ENCODE assay signal across 9 cellular contexts in the genomic region with DNA sequence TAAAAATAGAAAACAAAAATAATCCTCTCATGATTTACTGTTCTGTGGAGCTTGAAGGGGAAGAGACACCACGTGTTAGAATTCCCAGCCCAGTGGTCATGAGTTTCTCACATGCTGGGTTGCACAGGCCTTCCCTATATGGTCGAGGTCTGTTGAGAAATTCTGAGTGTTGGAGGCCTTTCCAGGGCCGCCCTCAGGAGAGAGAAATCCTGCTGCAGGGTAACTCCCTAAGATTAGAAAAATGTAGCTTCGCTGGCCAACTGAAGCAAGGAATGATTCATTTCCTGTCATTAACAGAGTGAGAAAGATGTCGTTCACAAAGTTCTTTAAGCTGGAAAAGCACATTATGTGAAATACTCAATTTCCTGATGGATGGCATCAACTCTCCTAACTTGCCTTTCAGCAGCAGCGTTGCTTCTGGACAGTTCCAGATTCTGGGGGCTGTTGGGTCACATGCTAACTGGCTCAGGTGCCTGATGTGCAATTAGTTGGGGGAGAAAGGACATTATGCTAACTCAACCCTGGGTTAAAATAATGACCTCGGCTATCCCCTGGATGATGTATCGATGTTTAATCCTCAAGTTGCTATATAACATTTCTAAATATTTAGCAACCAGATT.
DNase-seq lines count a peak whose midpoint lies in the region; ATAC-seq and TF ChIP-seq lines count a peak whose summit lies in the region.
"Had no signal": no experiment of that assay in that cellular context is flagged by ENCODE, and none has a peak within 500 bp of the region (broad histone marks: within the 10 kb centered on the region; RNA-seq: fewer than 3 reads in every experiment).

No MANE protein-coding gene starts in this region.

- peaks cover 0 to 21% of the 10 kb centered on the region in 2 donors for H3K4me1 ChIP-seq in right atrium auricular region

- H3K27ac ChIP-seq in right atrium auricular region = peak overlapping the region; percentile 73 to 81

- H3K27me3 ChIP-seq in right atrium auricular region = no peaks in the 10 kb centered on the region

- no peak overlapping the region for H3K4me3 ChIP-seq in right atrium auricular region

- TF ChIP-seq CTCF in right atrium auricular region (IDR thresholded peaks at IDR 0.05) = no peak

- no peaks in the 10 kb centered on the region for H3K9me3 ChIP-seq in right atrium auricular region

- H3K36me3 Mint-ChIP-seq in stimulated activated effector memory CD8-positive, alpha-beta T cell treated with anti-CD3 and anti-CD28 coated beads, Interleukin-12 subunit alpha, Interleukin-12 subunit beta, amount 100 ng/mL, for 72 hours = no peaks in the 10 kb centered on the region
- H3K36me3 Mint-ChIP-seq in stimulated activated memory B cell treated with anti-CD40 and anti-IgM and Interleukin-4, amounts not matched to agents 10 μg/mL and 1 μg/mL and 100 μg/mL, for 72 hours = no peaks in the 10 kb centered on the region
- H3K36me3 Mint-ChIP-seq: activated CD4-positive, alpha-beta memory T cell treated with anti-CD3 and anti-CD28 coated beads for 36 hours had no signal

- ATAC-seq in stimulated activated effector memory CD8-positive, alpha-beta T cell treated with anti-CD3 and anti-CD28 coated beads, Interleukin-12 subunit alpha, Interleukin-12 subunit beta, amount 100 ng/mL, for 72 hours = peak; percentile 32
- no peak for ATAC-seq in GM21367 (IDR thresholded peaks at IDR 0.05; ENCODE audit: unreplicated experiment)
- ATAC-seq in stimulated activated memory B cell treated with anti-CD40 and anti-IgM and Interleukin-4, amounts not matched to agents 10 μg/mL and 1 μg/mL and 100 μg/mL, for 72 hours = no peak

- DNase-seq in H4 (ENCODE audit: low spot score) (peak; percentile 70), UCSD-AML1 (lab: John Stamatoyannopoulos, UW; ENCODE audit: unreplicated experiment) (peak; percentile 30), right atrium auricular region (ENCODE audit: low spot score) (peak; percentile 95), COR-L47 (lab: John Stamatoyannopoulos, UW) (no peak)
- DNase-seq in stimulated activated effector memory CD8-positive, alpha-beta T cell treated with anti-CD3 and anti-CD28 coated beads, Interleukin-12 subunit alpha, Interleukin-12 subunit beta, amount 100 ng/mL, for 72 hours (ENCODE audit: low spot score in 2 of 2) = no peak
- no peak for DNase-seq in activated effector memory CD4-positive, alpha-beta T cell treated with Interleukin-2 at 50 U/mL for 16 hours
- DNase-seq: activated CD4-positive, alpha-beta memory T cell treated with anti-CD3 and anti-CD28 coated beads for 36 hours had no signal

- H3K36me3 ChIP-seq in right atrium auricular region = no peaks in the 10 kb centered on the region

- H3K27ac Mint-ChIP-seq in stimulated activated effector memory CD8-positive, alpha-beta T cell treated with anti-CD3 and anti-CD28 coated beads, Interleukin-12 subunit alpha, Interleukin-12 subunit beta, amount 100 ng/mL, for 72 hours = no peak overlapping the region
- H3K27ac Mint-ChIP-seq in stimulated activated memory B cell treated with anti-CD40 and anti-IgM and Interleukin-4, amounts not matched to agents 10 μg/mL and 1 μg/mL and 100 μg/mL, for 72 hours = no peak overlapping the region
- H3K27ac Mint-ChIP-seq: activated CD4-positive, alpha-beta memory T cell treated with anti-CD3 and anti-CD28 coated beads for 36 hours had no signal

- H3K4me3 Mint-ChIP-seq in stimulated activated effector memory CD8-positive, alpha-beta T cell treated with anti-CD3 and anti-CD28 coated beads, Interleukin-12 subunit alpha, Interleukin-12 subunit beta, amount 100 ng/mL, for 72 hours = no peak overlapping the region
- H3K4me3 Mint-ChIP-seq in stimulated activated memory B cell treated with anti-CD40 and anti-IgM and Interleukin-4, amounts not matched to agents 10 μg/mL and 1 μg/mL and 100 μg/mL, for 72 hours = no peak overlapping the region
- H3K4me3 Mint-ChIP-seq: activated CD4-positive, alpha-beta memory T cell treated with anti-CD3 and anti-CD28 coated beads for 36 hours had no signal

- H3K4me1 Mint-ChIP-seq in stimulated activated effector memory CD8-positive, alpha-beta T cell treated with anti-CD3 and anti-CD28 coated beads, Interleukin-12 subunit alpha, Interleukin-12 subunit beta, amount 100 ng/mL, for 72 hours = peaks cover 14% of the 10 kb centered on the region
- no peaks in the 10 kb centered on the region for H3K4me1 Mint-ChIP-seq in stimulated activated memory B cell treated with anti-CD40 and anti-IgM and Interleukin-4, amounts not matched to agents 10 μg/mL and 1 μg/mL and 100 μg/mL, for 72 hours

- H3K9me3 Mint-ChIP-seq in stimulated activated effector memory CD8-positive, alpha-beta T cell treated with anti-CD3 and anti-CD28 coated beads, Interleukin-12 subunit alpha, Interleukin-12 subunit beta, amount 100 ng/mL, for 72 hours = no peaks in the 10 kb centered on the region
- H3K9me3 Mint-ChIP-seq in stimulated activated memory B cell treated with anti-CD40 and anti-IgM and Interleukin-4, amounts not matched to agents 10 μg/mL and 1 μg/mL and 100 μg/mL, for 72 hours = no peaks in the 10 kb centered on the region
- H3K9me3 Mint-ChIP-seq: activated CD4-positive, alpha-beta memory T cell treated with anti-CD3 and anti-CD28 coated beads for 36 hours had no signal

- H3K27me3 Mint-ChIP-seq in stimulated activated memory B cell treated with anti-CD40 and anti-IgM and Interleukin-4, amounts not matched to agents 10 μg/mL and 1 μg/mL and 100 μg/mL, for 72 hours = peaks cover 17% of the 10 kb centered on the region
- H3K27me3 Mint-ChIP-seq: activated CD4-positive, alpha-beta memory T cell treated with anti-CD3 and anti-CD28 coated beads for 36 hours had no signal

Comparison
In these comparisons a context has a peak if more than half of its experiments do, and no peak if none do; other contexts are left out.
1. DNase-seq: peak in H4 (single experiment), UCSD-AML1 (single experiment) and right atrium auricular region (single experiment); none in stimulated activated effector memory CD8-positive, alpha-beta T cell treated with anti-CD3 and anti-CD28 coated beads, Interleukin-12 subunit alpha, Interleukin-12 subunit beta, amount 100 ng/mL, for 72 hours (0 of 2), activated effector memory CD4-positive, alpha-beta T cell treated with Interleukin-2 at 50 U/mL for 16 hours (single experiment) and COR-L47 (single experiment).